ENCODE assay signal across 8 cellular contexts in genomic region chr20:59933296-59933848, GRCh38. TPM values are rescaled to one million over a fixed set of nuclear protein-coding genes. Genes with fewer than 3 reads are reported as not detected.
DNase-seq lines count a peak whose midpoint lies in the region; ATAC-seq and TF ChIP-seq lines count a peak whose summit lies in the region.

Gene SYCP2 (minus strand): TSS chr20:59933637. CDS start chr20:59922413, 11,224 bp downstream.

- peaks cover 3 to 9% of the 10 kb centered on the region in 2 donors for H3K4me1 ChIP-seq in naive thymus-derived CD4-positive, alpha-beta T cell (ENCODE audit: control insufficient read depth in 2 of 2, insufficient read depth in 2 of 2, low read length in 2 of 2)
- peaks cover 11% of the 10 kb centered on the region for H3K4me1 ChIP-seq in stomach smooth muscle (ENCODE audit: control insufficient read depth, insufficient read depth, low read length)

- intact Hi-C loops in naive thymus-derived CD4-positive, alpha-beta T cell (cut with micrococcal nuclease): loop anchor here in 1 of 2 donors (5.0 kb wide), 1 partner anchor 1546 kb away; the partner anchor contains the start of gene VAPB

- H3K4me1 Mint-ChIP-seq in naive thymus-derived CD4-positive, alpha-beta T cell: peaks cover 3 to 46% (median 34%) of the 10 kb centered on the region in 7 donors

- no peaks in the 10 kb centered on the region for H3K9me3 ChIP-seq in naive thymus-derived CD4-positive, alpha-beta T cell (ENCODE audit: control insufficient read depth in 2 of 3, low read length in 3 of 3)
- no peaks in the 10 kb centered on the region for H3K9me3 ChIP-seq in stomach smooth muscle (ENCODE audit: control insufficient read depth in 2 of 2, low read length in 2 of 2)

- no peaks in the 10 kb centered on the region for H3K27me3 ChIP-seq in naive thymus-derived CD4-positive, alpha-beta T cell (ENCODE audit: control insufficient read depth in 2 of 2, insufficient read depth in 2 of 2, low read length in 2 of 2)
- H3K27me3 ChIP-seq in stomach smooth muscle (ENCODE audit: control insufficient read depth in 1 of 2, insufficient read depth in 2 of 2, low read length in 2 of 2): no peaks in the 10 kb centered on the region

- H3K9ac ChIP-seq in stomach smooth muscle (ENCODE audit: low read length in 2 of 2): peak within 1 kb of the TSS; percentile 53 to 73

- no peaks in the 10 kb centered on the region for H3K9me3 Mint-ChIP-seq in naive thymus-derived CD4-positive, alpha-beta T cell

- peak within 1 kb of the TSS; percentile 61 for H3K27ac ChIP-seq in naive thymus-derived CD4-positive, alpha-beta T cell (ENCODE audit: low read depth, low read length)
- no peak within 1 kb of the TSS for H3K27ac ChIP-seq in stomach smooth muscle (ENCODE audit: low read length)

- H3K36me3 ChIP-seq in naive thymus-derived CD4-positive, alpha-beta T cell (ENCODE audit: control insufficient read depth in 2 of 3, insufficient read depth in 3 of 3, low read length in 3 of 3): no peaks in the 10 kb centered on the region
- H3K36me3 ChIP-seq in stomach smooth muscle (ENCODE audit: control insufficient read depth in 2 of 2, insufficient read depth in 2 of 2, low read length in 2 of 2): no peaks in the 10 kb centered on the region

- POLR2A ChIA-PET in naive thymus-derived CD4-positive, alpha-beta T cell (lab: Charles Lee): no interaction called here

- DNase-seq in DMS53 (lab: John Stamatoyannopoulos, UW): peak; percentile 90
- DNase-seq in HK-2 (ENCODE audit: unreplicated experiment): peak; percentile 96
- peak; percentile 67 for DNase-seq in activated CD8-positive, alpha-beta memory T cell treated with anti-CD3 and anti-CD28 coated beads, Interleukin-2, amount 50 U/mL, for 4 hours
- peak; percentile 39 to 50 for DNase-seq in erythroblast (lab: John Stamatoyannopoulos, UW)
- DNase-seq in naive thymus-derived CD4-positive, alpha-beta T cell: peak; percentile 40 to 67 (median 58)
- no peak for DNase-seq in hippocampal formation (lab: John Stamatoyannopoulos, UW)
- DNase-seq in T1000 (lab: John Stamatoyannopoulos, UW): no peak

- H3K4me3 ChIP-seq in naive thymus-derived CD4-positive, alpha-beta T cell (ENCODE audit: low read length): peak within 1 kb of the TSS; percentile 74
- peak within 1 kb of the TSS; percentile 70 to 83 for H3K4me3 ChIP-seq in stomach smooth muscle (ENCODE audit: low read length in 2 of 2)

- TF ChIP-seq POLR2A in erythroblast (IDR thresholded peaks at IDR 0.05; ENCODE audit: low read length): no peak

- H3K4me3 Mint-ChIP-seq in naive thymus-derived CD4-positive, alpha-beta T cell: peak within 1 kb of the TSS; percentile 71 to 88 (median 80)

- H3K27me3 Mint-ChIP-seq in naive thymus-derived CD4-positive, alpha-beta T cell: no peaks in the 10 kb centered on the region

- H3K36me3 Mint-ChIP-seq in naive thymus-derived CD4-positive, alpha-beta T cell: peaks cover 0 to 5% (median 0%) of the 10 kb centered on the region in 5 donors

- H3K27ac Mint-ChIP-seq in naive thymus-derived CD4-positive, alpha-beta T cell: peak within 1 kb of the TSS in 5 of 9 donors; percentile 17 to 81 (median 59)

- CTCF ChIA-PET in naive thymus-derived CD4-positive, alpha-beta T cell (lab: Charles Lee): interaction anchor here (1.3 to 1.5 kb wide), 3 partner anchors 11 to 22 kb away, joined by 5 to 13 read pairs (median 5); no protein-coding TSS in a partner anchor

- peak; percentile 84 for ATAC-seq in naive thymus-derived CD4-positive, alpha-beta T cell

RNA-seq across cellular contexts. Expression of gene SYCP2, which starts in this region (rescaled TPM):
- total RNA-seq in naive thymus-derived CD4-positive, alpha-beta T cell: 1 to 10 TPM; 2.5 to 7.8 (median 3.8) TPM
- polyA plus RNA-seq in naive thymus-derived CD4-positive, alpha-beta T cell: under 1 TPM; 0.47 to 0.76 TPM

Comparison
In these comparisons a context has a peak if more than half of its experiments do, and no peak if none do; other contexts are left out.
1. DNase-seq: peak in DMS53 (single experiment), HK-2 (single experiment), activated CD8-positive, alpha-beta memory T cell treated with anti-CD3 and anti-CD28 coated beads, Interleukin-2, amount 50 U/mL, for 4 hours (single experiment), erythroblast (2 of 2) and naive thymus-derived CD4-positive, alpha-beta T cell (9 of 9); none in hippocampal formation (0 of 2) and T1000 (single experiment).